In the genomic region with DNA sequence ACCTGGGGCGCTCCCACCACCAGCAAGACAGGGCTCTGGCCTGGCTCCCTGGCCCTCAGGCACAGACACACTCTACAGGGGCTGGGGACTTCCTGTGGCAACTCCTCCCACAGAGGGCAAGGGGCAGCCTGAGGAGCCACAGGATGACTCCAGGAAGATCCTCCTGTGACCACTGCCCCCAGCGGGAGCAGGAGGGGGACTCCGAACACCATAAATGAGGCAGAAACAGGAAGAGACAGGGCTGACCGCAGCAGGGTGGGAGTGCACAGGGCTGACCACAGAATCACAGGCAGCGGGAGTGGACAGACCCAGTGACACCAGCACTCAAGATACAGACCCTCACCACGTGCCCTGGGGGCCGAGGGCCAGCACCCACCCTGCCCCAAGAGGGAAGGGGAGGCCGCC, we compare ENCODE assay signal across 8 cellular contexts. TPM values are rescaled to one million over a fixed set of nuclear protein-coding genes. Genes with fewer than 3 reads are reported as not detected.
DNase-seq lines count a peak whose midpoint lies in the region; ATAC-seq and TF ChIP-seq lines count a peak whose summit lies in the region.

No MANE protein-coding gene starts in this region.

- no peak overlapping the region for H2AFZ ChIP-seq in GM23338

- H3K79me2 ChIP-seq in GM23338 (replicated peaks; ENCODE audit: insufficient read depth) = peaks cover 72% of the 10 kb centered on the region

- ATAC-seq in GM23338 (peak; percentile 52), left cardiac atrium (peak; percentile 24 to 38), gastrocnemius medialis (no peak), GM21381 (IDR thresholded peaks at IDR 0.05; ENCODE audit: unreplicated experiment) (no peak)

- no peak for TF ChIP-seq POLR2A in gastrocnemius medialis (IDR thresholded peaks at IDR 0.05)

- H3K27ac Mint-ChIP-seq in GM23338 = peak overlapping the region; percentile 96

- peaks cover 8% of the 10 kb centered on the region for H3K27me3 Mint-ChIP-seq in GM23338 (ENCODE audit: insufficient read depth, low read depth, poor library complexity)

- peak overlapping the region; percentile 92 for H3K27ac ChIP-seq in GM23338 (ENCODE audit: low read depth)
- H3K27ac ChIP-seq in gastrocnemius medialis = peak overlapping the region; percentile 29 to 47 (median 36)

- H3K4me1 Mint-ChIP-seq in GM23338 = peaks cover 55% of the 10 kb centered on the region

- H3K36me3 Mint-ChIP-seq in GM23338 (ENCODE audit: low read depth) = no peaks in the 10 kb centered on the region; the same call in 1 of the 3 replicates

- peaks cover 12% of the 10 kb centered on the region for H4K20me1 ChIP-seq in GM23338 (replicated peaks; ENCODE audit: insufficient read depth)

- H3K4me3 Mint-ChIP-seq in GM23338 = peak overlapping the region; percentile 35; the same call in 1 of the 3 replicates

- in situ Hi-C loops in gastrocnemius medialis (cut with MboI; ENCODE audit: low sequenced_read_pairs in 4 of 4) = no loop called here

- peaks cover 33% of the 10 kb centered on the region for H3K4me1 ChIP-seq in GM23338 (ENCODE audit: insufficient read depth)
- H3K4me1 ChIP-seq in gastrocnemius medialis = peaks cover 0 to 7% of the 10 kb centered on the region in 2 donors

- TF ChIP-seq CTCF in GM23338 (conservative IDR thresholded peaks at IDR 0.05; ENCODE audit: low read depth in 2 of 2) (no peak), gastrocnemius medialis (IDR thresholded peaks at IDR 0.05 in 4 of 5, conservative IDR thresholded peaks at IDR 0.05 in 1 of 5) (no peak)

- H3K9me3 Mint-ChIP-seq in GM23338 = no peaks in the 10 kb centered on the region

- no peaks in the 10 kb centered on the region for H3K27me3 ChIP-seq in GM23338 (ENCODE audit: insufficient read depth)
- H3K27me3 ChIP-seq in gastrocnemius medialis = no peaks in the 10 kb centered on the region

- DNase-seq in GM23338 (ENCODE audit: low spot score) = peak; percentile 45
- peak; percentile 46 for DNase-seq in SKM-1 (lab: John Stamatoyannopoulos, UW; ENCODE audit: unreplicated experiment)
- DNase-seq in left cardiac atrium = peak; percentile 45
- DNase-seq in gastrocnemius medialis = no peak
- no peak for DNase-seq in stimulated activated naive CD4-positive, alpha-beta T cell treated with Interleukin-2 at 50 U/mL for 16 hours (lab: John Stamatoyannopoulos, UW)
- DNase-seq in NCI-H774 (lab: John Stamatoyannopoulos, UW) = no peak
- DNase-seq in NCI-H526 treated with DMSO at 0.1 percent for 48 hours (lab: John Stamatoyannopoulos, UW) = no peak

- H3K36me3 ChIP-seq in GM23338 (ENCODE audit: insufficient read depth) = no peaks in the 10 kb centered on the region
- H3K36me3 ChIP-seq in gastrocnemius medialis = no peaks in the 10 kb centered on the region

- H3K4me3 ChIP-seq in GM23338 = peak overlapping the region; percentile 17; the same call in 1 of the 2 replicates
- no peak overlapping the region for H3K4me3 ChIP-seq in gastrocnemius medialis

- peak overlapping the region; percentile 66 for H3K4me2 ChIP-seq in GM23338

- no peaks in the 10 kb centered on the region for H3K9me3 ChIP-seq in gastrocnemius medialis

- intact Hi-C loops in left cardiac atrium (cut with DNase I) (no loop called here), gastrocnemius medialis (cut with DNase I; ENCODE audit: low total_unique reads) (no loop called here)

- H3K9me2 ChIP-seq in GM23338 (ENCODE audit: insufficient read depth) = no peaks in the 10 kb centered on the region

- H3F3A ChIP-seq in GM23338 (replicated peaks; ENCODE audit: low read depth) = no peaks in the 10 kb centered on the region

TF ChIP-seq in GM23338, 12 proteins besides CTCF, POLR2A, EP300 and RAD21 (continues in another document):
- TF ChIP-seq ZNF331 (CRISPR knock-in tag; IDR thresholded peaks at IDR 0.05; ENCODE audit: low read depth) = no peak
- TF ChIP-seq, protein P1, sequence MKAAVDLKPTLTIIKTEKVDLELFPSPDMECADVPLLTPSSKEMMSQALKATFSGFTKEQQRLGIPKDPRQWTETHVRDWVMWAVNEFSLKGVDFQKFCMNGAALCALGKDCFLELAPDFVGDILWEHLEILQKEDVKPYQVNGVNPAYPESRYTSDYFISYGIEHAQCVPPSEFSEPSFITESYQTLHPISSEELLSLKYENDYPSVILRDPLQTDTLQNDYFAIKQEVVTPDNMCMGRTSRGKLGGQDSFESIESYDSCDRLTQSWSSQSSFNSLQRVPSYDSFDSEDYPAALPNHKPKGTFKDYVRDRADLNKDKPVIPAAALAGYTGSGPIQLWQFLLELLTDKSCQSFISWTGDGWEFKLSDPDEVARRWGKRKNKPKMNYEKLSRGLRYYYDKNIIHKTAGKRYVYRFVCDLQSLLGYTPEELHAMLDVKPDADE (IDR thresholded peaks at IDR 0.05) = no peak
- TF ChIP-seq ZNF114 (CRISPR knock-in tag; IDR thresholded peaks at IDR 0.05) = no peak
- no peak for TF ChIP-seq STAT1 (IDR thresholded peaks at IDR 0.05; ENCODE audit: unreplicated experiment)
- no peak for TF ChIP-seq EZH2phosphoT487 (IDR thresholded peaks at IDR 0.05; ENCODE audit: unreplicated experiment)
- TF ChIP-seq CREB1 (CRISPR knock-in tag; IDR thresholded peaks at IDR 0.05; ENCODE audit: low read depth) = no peak
- TF ChIP-seq NANOG (IDR thresholded peaks at IDR 0.05; ENCODE audit: borderline replicate concordance) = no peak
- TF ChIP-seq, protein P2, sequence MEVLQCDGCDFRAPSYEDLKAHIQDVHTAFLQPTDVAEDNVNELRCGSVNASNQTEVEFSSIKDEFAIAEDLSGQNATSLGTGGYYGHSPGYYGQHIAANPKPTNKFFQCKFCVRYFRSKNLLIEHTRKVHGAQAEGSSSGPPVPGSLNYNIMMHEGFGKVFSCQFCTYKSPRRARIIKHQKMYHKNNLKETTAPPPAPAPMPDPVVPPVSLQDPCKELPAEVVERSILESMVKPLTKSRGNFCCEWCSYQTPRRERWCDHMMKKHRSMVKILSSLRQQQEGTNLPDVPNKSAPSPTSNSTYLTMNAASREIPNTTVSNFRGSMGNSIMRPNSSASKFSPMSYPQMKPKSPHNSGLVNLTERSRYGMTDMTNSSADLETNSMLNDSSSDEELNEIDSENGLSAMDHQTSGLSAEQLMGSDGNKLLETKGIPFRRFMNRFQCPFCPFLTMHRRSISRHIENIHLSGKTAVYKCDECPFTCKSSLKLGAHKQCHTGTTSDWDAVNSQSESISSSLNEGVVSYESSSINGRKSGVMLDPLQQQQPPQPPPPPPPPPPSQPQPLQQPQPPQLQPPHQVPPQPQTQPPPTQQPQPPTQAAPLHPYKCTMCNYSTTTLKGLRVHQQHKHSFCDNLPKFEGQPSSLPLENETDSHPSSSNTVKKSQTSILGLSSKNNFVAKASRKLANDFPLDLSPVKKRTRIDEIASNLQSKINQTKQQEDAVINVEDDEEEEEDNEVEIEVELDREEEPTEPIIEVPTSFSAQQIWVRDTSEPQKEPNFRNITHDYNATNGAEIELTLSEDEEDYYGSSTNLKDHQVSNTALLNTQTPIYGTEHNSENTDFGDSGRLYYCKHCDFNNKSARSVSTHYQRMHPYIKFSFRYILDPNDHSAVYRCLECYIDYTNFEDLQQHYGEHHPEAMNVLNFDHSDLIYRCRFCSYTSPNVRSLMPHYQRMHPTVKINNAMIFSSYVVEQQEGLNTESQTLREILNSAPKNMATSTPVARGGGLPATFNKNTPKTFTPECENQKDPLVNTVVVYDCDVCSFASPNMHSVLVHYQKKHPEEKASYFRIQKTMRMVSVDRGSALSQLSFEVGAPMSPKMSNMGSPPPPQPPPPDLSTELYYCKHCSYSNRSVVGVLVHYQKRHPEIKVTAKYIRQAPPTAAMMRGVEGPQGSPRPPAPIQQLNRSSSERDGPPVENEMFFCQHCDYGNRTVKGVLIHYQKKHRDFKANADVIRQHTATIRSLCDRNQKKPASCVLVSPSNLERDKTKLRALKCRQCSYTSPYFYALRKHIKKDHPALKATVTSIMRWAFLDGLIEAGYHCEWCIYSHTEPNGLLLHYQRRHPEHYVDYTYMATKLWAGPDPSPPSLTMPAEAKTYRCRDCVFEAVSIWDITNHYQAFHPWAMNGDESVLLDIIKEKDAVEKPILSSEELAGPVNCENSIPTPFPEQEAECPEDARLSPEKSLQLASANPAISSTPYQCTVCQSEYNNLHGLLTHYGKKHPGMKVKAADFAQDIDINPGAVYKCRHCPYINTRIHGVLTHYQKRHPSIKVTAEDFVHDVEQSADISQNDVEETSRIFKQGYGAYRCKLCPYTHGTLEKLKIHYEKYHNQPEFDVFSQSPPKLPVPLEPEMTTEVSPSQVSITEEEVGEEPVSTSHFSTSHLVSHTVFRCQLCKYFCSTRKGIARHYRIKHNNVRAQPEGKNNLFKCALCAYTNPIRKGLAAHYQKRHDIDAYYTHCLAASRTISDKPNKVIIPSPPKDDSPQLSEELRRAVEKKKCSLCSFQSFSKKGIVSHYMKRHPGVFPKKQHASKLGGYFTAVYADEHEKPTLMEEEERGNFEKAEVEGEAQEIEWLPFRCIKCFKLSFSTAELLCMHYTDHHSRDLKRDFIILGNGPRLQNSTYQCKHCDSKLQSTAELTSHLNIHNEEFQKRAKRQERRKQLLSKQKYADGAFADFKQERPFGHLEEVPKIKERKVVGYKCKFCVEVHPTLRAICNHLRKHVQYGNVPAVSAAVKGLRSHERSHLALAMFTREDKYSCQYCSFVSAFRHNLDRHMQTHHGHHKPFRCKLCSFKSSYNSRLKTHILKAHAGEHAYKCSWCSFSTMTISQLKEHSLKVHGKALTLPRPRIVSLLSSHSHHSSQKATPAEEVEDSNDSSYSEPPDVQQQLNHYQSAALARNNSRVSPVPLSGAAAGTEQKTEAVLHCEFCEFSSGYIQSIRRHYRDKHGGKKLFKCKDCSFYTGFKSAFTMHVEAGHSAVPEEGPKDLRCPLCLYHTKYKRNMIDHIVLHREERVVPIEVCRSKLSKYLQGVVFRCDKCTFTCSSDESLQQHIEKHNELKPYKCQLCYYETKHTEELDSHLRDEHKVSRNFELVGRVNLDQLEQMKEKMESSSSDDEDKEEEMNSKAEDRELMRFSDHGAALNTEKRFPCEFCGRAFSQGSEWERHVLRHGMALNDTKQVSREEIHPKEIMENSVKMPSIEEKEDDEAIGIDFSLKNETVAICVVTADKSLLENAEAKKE (CRISPR knock-in tag; IDR thresholded peaks at IDR 0.05) = no peak
- no peak for TF ChIP-seq POLR2AphosphoS5 (IDR thresholded peaks at IDR 0.05; ENCODE audit: low read depth)
- TF ChIP-seq EZH2 (IDR thresholded peaks at IDR 0.05; ENCODE audit: low read depth, unreplicated experiment) = no peak
- TF ChIP-seq JUNB (IDR thresholded peaks at IDR 0.05; ENCODE audit: unreplicated experiment) = no peak

RNA-seq across cellular contexts. Expression of a gene that starts 10.8 kb away (rescaled TPM):
- total RNA-seq in GM23338 (2014; rRNA removed; shearing (Covaris generic)) = 110 and 116 TPM in 2 replicates
- polyA plus RNA-seq in GM23338 (2016; fragmentation: Nextera tagmentation; extraction: Ambion mirVana) = 21.4 and 24.5 TPM in 2 replicates
- total RNA-seq in left cardiac atrium = 10 to 100 TPM; 60.3 to 66.9 TPM
- total RNA-seq in gastrocnemius medialis = 10 to 100 TPM; 18.3 to 52.0 (median 26.0) TPM

RNA-seq across cellular contexts. Expression of a gene that starts 52.4 kb away (rescaled TPM):
- 14.4 and 20.5 TPM in 2 replicates for total RNA-seq in GM23338 (2014; rRNA removed; shearing (Covaris generic))
- polyA plus RNA-seq in GM23338 (2016; fragmentation: Nextera tagmentation; extraction: Ambion mirVana) = 16.6 and 20.7 TPM in 2 replicates
- 10 to 100 TPM; 87.4 to 93.9 TPM for total RNA-seq in left cardiac atrium
- total RNA-seq in gastrocnemius medialis = 100 to 1,000 TPM in 1 of 4 donors, 10 to 100 TPM in 3; 39.1 to 103 (median 71.1) TPM

Comparison
In these comparisons a context has a peak if more than half of its experiments do, and no peak if none do; other contexts are left out.
1. ATAC-seq: peak in GM23338 (single experiment) and left cardiac atrium (2 of 2); none in gastrocnemius medialis (0 of 2) and GM21381 (single experiment).
2. DNase-seq: peak in GM23338 (single experiment), SKM-1 (single experiment) and left cardiac atrium (single experiment); none in gastrocnemius medialis (0 of 2), stimulated activated naive CD4-positive, alpha-beta T cell treated with Interleukin-2 at 50 U/mL for 16 hours (single experiment), NCI-H774 (single experiment) and NCI-H526 treated with DMSO at 0.1 percent for 48 hours (single experiment).